ENCODE assay signal across 17 cellular contexts in genomic region chr20:4989570-4989969, GRCh38. TPM values are rescaled to one million over a fixed set of nuclear protein-coding genes. Genes with fewer than 3 reads are reported as not detected.
DNase-seq lines count a peak whose midpoint lies in the region; ATAC-seq and TF ChIP-seq lines count a peak whose summit lies in the region.
"Had no signal": no experiment of that assay in that cellular context is flagged by ENCODE, and none has a peak within 500 bp of the region (broad histone marks: within the 10 kb centered on the region; RNA-seq: fewer than 3 reads in every experiment).

No MANE protein-coding gene starts in this region.

- peak; percentile 35; the same call in 1 of the 3 replicates for ATAC-seq in GM23338
- no peak for ATAC-seq in activated CD4-positive, CD25-positive, alpha-beta regulatory T cell treated with anti-CD3 and anti-CD28 coated beads, Interleukin-2, amount 50 U/mL, for 24 hours
- no peak for ATAC-seq in GM18520 (IDR thresholded peaks at IDR 0.05; ENCODE audit: unreplicated experiment)
- ATAC-seq: gastroesophageal sphincter, Right ventricle myocardium inferior, sciatic nerve had no signal

- no peaks in the 10 kb centered on the region for H3K9me2 ChIP-seq in GM23338 (ENCODE audit: insufficient read depth)

- 0 out of 2 replicates have a peak overlapping the region, but pooled peaks have one; percentile 15 for H3K4me2 ChIP-seq in GM23338

- H3K79me2 ChIP-seq in GM23338 (replicated peaks; ENCODE audit: insufficient read depth), result peaks cover 85% of the 10 kb centered on the region

- H3K36me3 Mint-ChIP-seq in activated T-cell treated with anti-CD3 and anti-CD28 coated beads, Interleukin-2, amount 50 U/mL, for 24 hours (ENCODE audit: low read depth), result peaks cover 13% of the 10 kb centered on the region
- no peaks in the 10 kb centered on the region for H3K36me3 Mint-ChIP-seq in GM23338 (ENCODE audit: low read depth)

- no peaks in the 10 kb centered on the region for H3K27me3 Mint-ChIP-seq in activated T-cell treated with anti-CD3 and anti-CD28 coated beads, Interleukin-2, amount 50 U/mL, for 24 hours
- H3K27me3 Mint-ChIP-seq in GM23338 (ENCODE audit: insufficient read depth, low read depth, poor library complexity), result peaks cover 2% of the 10 kb centered on the region

- peaks cover 6% of the 10 kb centered on the region for H3K4me1 ChIP-seq in GM23338 (ENCODE audit: insufficient read depth)
- H3K4me1 ChIP-seq in spleen, result peaks cover 9 to 76% (median 51%) of the 10 kb centered on the region in 6 donors

- intact Hi-C loops in spleen (cut with DNase I; ENCODE audit: low total_unique reads), result no loop called here

- WGBS in spleen, 5 donors, result 58 to 67% (median 64%) methylated on average over 5 of the region's 5 CpGs

- TF ChIP-seq POLR2A in Raji (IDR thresholded peaks at IDR 0.05; ENCODE audit: insufficient read depth, low read depth, low read length) (peak; percentile 24; the same call in 1 of the 2 replicates), spleen (IDR thresholded peaks at IDR 0.05) (peak in 1 of 3 donors; percentile 6)

- H3K27ac Mint-ChIP-seq in activated T-cell treated with anti-CD3 and anti-CD28 coated beads, Interleukin-2, amount 50 U/mL, for 24 hours, result peak overlapping the region; percentile 86
- 0 out of 2 replicates have a peak overlapping the region, but pooled peaks have one; percentile 7 for H3K27ac Mint-ChIP-seq in GM23338

- H3K4me1 Mint-ChIP-seq in activated T-cell treated with anti-CD3 and anti-CD28 coated beads, Interleukin-2, amount 50 U/mL, for 24 hours (ENCODE audit: low read depth), result peaks cover 39% of the 10 kb centered on the region
- peaks cover 17% of the 10 kb centered on the region for H3K4me1 Mint-ChIP-seq in GM23338

- no peaks in the 10 kb centered on the region for H3F3A ChIP-seq in GM23338 (replicated peaks; ENCODE audit: low read depth)

- 0 out of 2 replicates have a peak, but pooled peaks cover 2% of the 10 kb centered on the region for H4K20me1 ChIP-seq in GM23338 (replicated peaks; ENCODE audit: insufficient read depth)

- no peak for DNase-seq in activated T-cell treated with anti-CD3 and anti-CD28 coated beads, Interleukin-2, amount 50 U/mL, for 24 hours
- no peak for DNase-seq in activated T-cell treated with anti-CD3 and anti-CD28 coated beads, Interleukin-2, amount 50 U/mL, for 48 hours
- DNase-seq in GM23338 (ENCODE audit: low spot score) (no peak), spleen (no peak), G401 (ENCODE audit: low spot score) (no peak)
- DNase-seq: ACHN, mesendoderm, NCI-H2029 treated with DMSO at 0.1 percent for 48 hours, NCI-H774, stomach had no signal

- in situ Hi-C loops in G401 (cut with HindIII; ENCODE audit: low sequenced_read_pairs), result no loop called here

- H3K4me3 ChIP-seq in GM23338, result no peak overlapping the region
- H3K4me3 ChIP-seq in spleen, result no peak overlapping the region
- H3K4me3 ChIP-seq: gastroesophageal sphincter, stomach had no signal

- no peak overlapping the region for H3K4me3 Mint-ChIP-seq in activated T-cell treated with anti-CD3 and anti-CD28 coated beads, Interleukin-2, amount 50 U/mL, for 24 hours
- H3K4me3 Mint-ChIP-seq in GM23338, result no peak overlapping the region

- no peak for TF ChIP-seq CTCF in GM23338 (conservative IDR thresholded peaks at IDR 0.05; ENCODE audit: low read depth in 2 of 2)
- no peak for TF ChIP-seq CTCF in spleen (IDR thresholded peaks at IDR 0.05 in 8 of 11, conservative IDR thresholded peaks at IDR 0.05 in 3 of 11)

- H3K9me3 ChIP-seq in spleen, result no peaks in the 10 kb centered on the region
- H3K9me3 ChIP-seq: gastroesophageal sphincter, neutrophil, stomach had no signal

- H3K27ac ChIP-seq in GM23338 (ENCODE audit: low read depth) (0 out of 2 replicates have a peak overlapping the region, but pooled peaks have one; percentile 74), spleen (peak overlapping the region in 7 of 8 donors; percentile 2 to 72 (median 60))
- H3K27ac ChIP-seq: gastroesophageal sphincter, neutrophil, stomach had no signal

- H3K9me3 Mint-ChIP-seq in activated T-cell treated with anti-CD3 and anti-CD28 coated beads, Interleukin-2, amount 50 U/mL, for 24 hours, result no peaks in the 10 kb centered on the region
- H3K9me3 Mint-ChIP-seq in GM23338, result no peaks in the 10 kb centered on the region

- H3K36me3 ChIP-seq in GM23338 (ENCODE audit: insufficient read depth) (no peaks in the 10 kb centered on the region), spleen (peaks cover 0 to 7% (median 0%) of the 10 kb centered on the region in 6 donors)
- H3K36me3 ChIP-seq: gastroesophageal sphincter, neutrophil, stomach had no signal

- H3K27me3 ChIP-seq in GM23338 (ENCODE audit: insufficient read depth) (no peaks in the 10 kb centered on the region), spleen (replicated peaks in 1 of 7) (peaks cover 0 to 3% (median 0%) of the 10 kb centered on the region in 7 donors)
- H3K27me3 ChIP-seq: gastroesophageal sphincter, neutrophil, stomach had no signal

- H2AFZ ChIP-seq in GM23338, result no peak overlapping the region

TF ChIP-seq in GM23338, 12 proteins besides CTCF, POLR2A, EP300 and RAD21:
- no peak for TF ChIP-seq CREB1 (CRISPR knock-in tag; IDR thresholded peaks at IDR 0.05; ENCODE audit: low read depth)
- no peak for TF ChIP-seq ZNF114 (CRISPR knock-in tag; IDR thresholded peaks at IDR 0.05)
- no peak for TF ChIP-seq ZNF462 (CRISPR knock-in tag; IDR thresholded peaks at IDR 0.05)

RNA-seq across cellular contexts. Expression of gene SLC23A2, which starts 11.7 kb away (rescaled TPM):
- total RNA-seq in GM23338 (2014; rRNA removed; shearing (Covaris generic)), result 13.6 and 20.2 TPM in 2 replicates
- 3.8 and 4.4 TPM in 2 replicates for polyA plus RNA-seq in GM23338 (2016; fragmentation: Nextera tagmentation; extraction: Ambion mirVana)
- 10 to 100 TPM; 35.7 to 72.0 (median 50.0) TPM for total RNA-seq in spleen
- polyA plus RNA-seq in spleen, result 10 to 100 TPM in 2 of 3 donors, 1 to 10 TPM in 1; 5.1 to 10.4 (median 10.4) TPM
- 6.3 and 10.1 TPM in 2 replicates for total RNA-seq in G401 (2014; rRNA removed; shearing (Covaris generic))
